In the genomic region with DNA sequence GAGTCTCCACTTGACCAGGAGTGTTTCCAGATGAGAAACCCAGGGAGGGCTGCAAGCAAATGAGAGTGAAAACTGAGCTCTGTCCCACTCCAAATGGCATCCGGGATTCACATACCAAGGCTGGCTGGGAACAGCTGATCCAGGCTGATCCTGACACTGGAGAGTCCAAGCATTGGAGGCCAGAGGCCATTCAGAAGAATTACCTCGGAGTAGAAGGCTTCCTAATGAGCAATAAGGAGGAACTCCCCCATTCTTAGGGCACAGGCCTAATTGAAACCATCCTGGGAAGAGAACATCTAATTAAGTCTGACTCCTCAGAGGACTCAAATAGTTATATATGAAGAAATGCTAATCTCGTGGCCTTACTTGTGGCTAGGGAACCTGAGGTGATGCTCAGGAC, we compare ENCODE assay signal across 2 cellular contexts.
TF ChIP-seq lines count a peak whose summit lies in the region.

No MANE protein-coding gene starts in this region.

TF ChIP-seq in SK-N-SH treated with all-trans-retinoic acid at 6 μM for 48 hours, 23 proteins besides CTCF, POLR2A, EP300 and RAD21 (continued from another document):
- no peak for TF ChIP-seq ARNTL (CRISPR knock-in tag; IDR thresholded peaks at IDR 0.05; ENCODE audit: borderline replicate concordance, low read depth)
- no peak for TF ChIP-seq ZNF565 (CRISPR knock-in tag; conservative IDR thresholded peaks at IDR 0.05; ENCODE audit: low read depth)
- TF ChIP-seq ZFP3 (CRISPR knock-in tag; IDR thresholded peaks at IDR 0.05), result no peak
- TF ChIP-seq, protein P1, sequence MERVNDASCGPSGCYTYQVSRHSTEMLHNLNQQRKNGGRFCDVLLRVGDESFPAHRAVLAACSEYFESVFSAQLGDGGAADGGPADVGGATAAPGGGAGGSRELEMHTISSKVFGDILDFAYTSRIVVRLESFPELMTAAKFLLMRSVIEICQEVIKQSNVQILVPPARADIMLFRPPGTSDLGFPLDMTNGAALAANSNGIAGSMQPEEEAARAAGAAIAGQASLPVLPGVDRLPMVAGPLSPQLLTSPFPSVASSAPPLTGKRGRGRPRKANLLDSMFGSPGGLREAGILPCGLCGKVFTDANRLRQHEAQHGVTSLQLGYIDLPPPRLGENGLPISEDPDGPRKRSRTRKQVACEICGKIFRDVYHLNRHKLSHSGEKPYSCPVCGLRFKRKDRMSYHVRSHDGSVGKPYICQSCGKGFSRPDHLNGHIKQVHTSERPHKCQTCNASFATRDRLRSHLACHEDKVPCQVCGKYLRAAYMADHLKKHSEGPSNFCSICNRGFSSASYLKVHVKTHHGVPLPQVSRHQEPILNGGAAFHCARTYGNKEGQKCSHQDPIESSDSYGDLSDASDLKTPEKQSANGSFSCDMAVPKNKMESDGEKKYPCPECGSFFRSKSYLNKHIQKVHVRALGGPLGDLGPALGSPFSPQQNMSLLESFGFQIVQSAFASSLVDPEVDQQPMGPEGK (CRISPR knock-in tag; IDR thresholded peaks at IDR 0.05; ENCODE audit: borderline replicate concordance), result no peak
- TF ChIP-seq SNAI2 (CRISPR knock-in tag; IDR thresholded peaks at IDR 0.05), result no peak
- no peak for TF ChIP-seq CSRNP3 (CRISPR knock-in tag; IDR thresholded peaks at IDR 0.05)
- TF ChIP-seq BACH2 (CRISPR knock-in tag; IDR thresholded peaks at IDR 0.05; ENCODE audit: borderline replicate concordance), result no peak
- no peak for TF ChIP-seq ZC3H10 (CRISPR knock-in tag; IDR thresholded peaks at IDR 0.05)
- TF ChIP-seq ZNF8 (CRISPR knock-in tag; IDR thresholded peaks at IDR 0.05), result no peak
- no peak for TF ChIP-seq ISL1 (CRISPR knock-in tag; IDR thresholded peaks at IDR 0.05)
- TF ChIP-seq, protein P2, sequence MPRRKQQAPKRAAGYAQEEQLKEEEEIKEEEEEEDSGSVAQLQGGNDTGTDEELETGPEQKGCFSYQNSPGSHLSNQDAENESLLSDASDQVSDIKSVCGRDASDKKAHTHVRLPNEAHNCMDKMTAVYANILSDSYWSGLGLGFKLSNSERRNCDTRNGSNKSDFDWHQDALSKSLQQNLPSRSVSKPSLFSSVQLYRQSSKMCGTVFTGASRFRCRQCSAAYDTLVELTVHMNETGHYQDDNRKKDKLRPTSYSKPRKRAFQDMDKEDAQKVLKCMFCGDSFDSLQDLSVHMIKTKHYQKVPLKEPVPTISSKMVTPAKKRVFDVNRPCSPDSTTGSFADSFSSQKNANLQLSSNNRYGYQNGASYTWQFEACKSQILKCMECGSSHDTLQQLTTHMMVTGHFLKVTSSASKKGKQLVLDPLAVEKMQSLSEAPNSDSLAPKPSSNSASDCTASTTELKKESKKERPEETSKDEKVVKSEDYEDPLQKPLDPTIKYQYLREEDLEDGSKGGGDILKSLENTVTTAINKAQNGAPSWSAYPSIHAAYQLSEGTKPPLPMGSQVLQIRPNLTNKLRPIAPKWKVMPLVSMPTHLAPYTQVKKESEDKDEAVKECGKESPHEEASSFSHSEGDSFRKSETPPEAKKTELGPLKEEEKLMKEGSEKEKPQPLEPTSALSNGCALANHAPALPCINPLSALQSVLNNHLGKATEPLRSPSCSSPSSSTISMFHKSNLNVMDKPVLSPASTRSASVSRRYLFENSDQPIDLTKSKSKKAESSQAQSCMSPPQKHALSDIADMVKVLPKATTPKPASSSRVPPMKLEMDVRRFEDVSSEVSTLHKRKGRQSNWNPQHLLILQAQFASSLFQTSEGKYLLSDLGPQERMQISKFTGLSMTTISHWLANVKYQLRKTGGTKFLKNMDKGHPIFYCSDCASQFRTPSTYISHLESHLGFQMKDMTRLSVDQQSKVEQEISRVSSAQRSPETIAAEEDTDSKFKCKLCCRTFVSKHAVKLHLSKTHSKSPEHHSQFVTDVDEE (CRISPR knock-in tag; IDR thresholded peaks at IDR 0.05), result no peak

TF ChIP-seq in SK-N-SH, 30 proteins besides CTCF, POLR2A, EP300 and RAD21 (continued from another document):
- TF ChIP-seq IRF3 (IDR thresholded peaks at IDR 0.05; ENCODE audit: low read depth, low read length) (no peak), FOXJ3 (CRISPR knock-in tag; IDR thresholded peaks at IDR 0.05) (no peak), SIN3A (IDR thresholded peaks at IDR 0.05; ENCODE audit: borderline replicate concordance, low read depth, low read length) (no peak), CHD2 (IDR thresholded peaks at IDR 0.05; ENCODE audit: low read length, partially characterized antibody) (no peak), NRF1 (IDR thresholded peaks at IDR 0.05; ENCODE audit: low read depth, low read length) (no peak)
